Comparison of ENCODE assay signal across 25 cellular contexts in the genomic region with DNA sequence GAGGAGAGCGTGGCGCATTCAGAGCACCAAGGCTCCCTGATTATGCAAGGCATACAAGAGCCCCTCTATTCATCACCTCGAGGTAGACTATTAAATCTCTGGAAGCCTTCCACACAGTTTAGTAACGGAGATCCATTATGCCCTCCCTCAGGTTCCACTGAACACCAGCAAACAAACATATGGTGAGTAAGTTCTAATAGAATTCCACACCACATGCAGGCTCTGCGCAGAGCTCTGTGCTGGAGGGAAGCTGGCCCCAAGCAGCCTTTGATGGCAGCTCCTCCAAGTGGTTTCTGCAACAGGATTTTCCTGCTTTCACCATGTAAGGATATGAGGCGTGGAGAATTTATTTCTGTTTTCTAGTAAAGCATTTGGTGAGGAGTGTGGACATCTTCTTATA.
DNase-seq lines count a peak whose midpoint lies in the region; ATAC-seq and TF ChIP-seq lines count a peak whose summit lies in the region.
"Had no signal": no experiment of that assay in that cellular context is flagged by ENCODE, and none has a peak within 500 bp of the region (broad histone marks: within the 10 kb centered on the region; RNA-seq: fewer than 3 reads in every experiment).

No MANE protein-coding gene starts in this region.

- H3K36me3 ChIP-seq in hepatocyte (replicated peaks; ENCODE audit: insufficient read depth, low read depth) = no peaks in the 10 kb centered on the region
- H3K36me3 ChIP-seq: brain microvascular endothelial cell, MG63 had no signal

- no peaks in the 10 kb centered on the region for H3K9me2 ChIP-seq in hepatocyte (replicated peaks; ENCODE audit: insufficient read depth)

- H3K9me3 ChIP-seq in hepatocyte (ENCODE audit: low read depth) = no peaks in the 10 kb centered on the region

- no peak overlapping the region for H2AFZ ChIP-seq in hepatocyte
- H2AFZ ChIP-seq: parathyroid adenoma had no signal

- ATAC-seq in GM21390 (IDR thresholded peaks at IDR 0.05; ENCODE audit: unreplicated experiment) = no peak
- ATAC-seq in GM21717 (IDR thresholded peaks at IDR 0.05; ENCODE audit: unreplicated experiment) = no peak
- ATAC-seq: SK-N-SH treated with all-trans-retinoic acid at 6 μM for 48 hours, WTC11 had no signal

- peaks cover 3 to 9% (median 6%) of the 10 kb centered on the region in 7 donors for H3K9me3 Mint-ChIP-seq in CD14-positive monocyte
- H3K9me3 Mint-ChIP-seq: activated T-helper 2 cell treated with anti-CD3 and anti-CD28 coated beads, Interferon-gamma antibody, Interleukin-2, Interleukin-4, amounts not matched to agents 10 μg/mL and 5 μg/mL and 100 μg/mL, durations not matched to agents 14 hours and 24 hours and 36 hours; immature natural killer cell had no signal

- H4K20me1 ChIP-seq in hepatocyte (ENCODE audit: insufficient read depth, poor library complexity, severe bottlenecking) = no peaks in the 10 kb centered on the region

- no peaks in the 10 kb centered on the region for H3K4me1 Mint-ChIP-seq in CD14-positive monocyte
- H3K4me1 Mint-ChIP-seq: CD8-positive, alpha-beta memory T cell had no signal

- intact Hi-C loops in CD14-positive monocyte (cut with micrococcal nuclease) = no loop called here

- no peak overlapping the region for H3K4me3 ChIP-seq in hepatocyte
- H3K4me3 ChIP-seq: coronary artery, MG63 had no signal

- H3K27ac Mint-ChIP-seq in CD14-positive monocyte = no peak overlapping the region
- H3K27ac Mint-ChIP-seq: activated naive CD8-positive, alpha-beta T cell; activated T-helper 2 cell treated with anti-CD3 and anti-CD28 coated beads, Interferon-gamma antibody, Interleukin-2, Interleukin-4, amounts not matched to agents 10 μg/mL and 5 μg/mL and 100 μg/mL, durations not matched to agents 14 hours and 24 hours and 36 hours; CD8-positive, alpha-beta memory T cell; immature natural killer cell; T-helper 2 cell treated with Interferon-gamma antibody and Interleukin-4, amounts not matched to agents 5 μg/mL and 100 μg/mL, for 36 hours; WTC11 had no signal

- DNase-seq in AG08396 (ENCODE audit: low spot score) (peak; percentile 51), HCEC 1CT (peak; percentile 80), astrocyte of the hippocampus (ENCODE audit: low read depth, low spot score) (peak; percentile 28), kidney tubule cell (ENCODE audit: low spot score) (peak; percentile 58), hepatocyte (ENCODE audit: low spot score) (no peak), CD14-positive monocyte (ENCODE audit: low spot score) (no peak)
- DNase-seq: activated CD4-positive, alpha-beta T cell treated with anti-CD3 and anti-CD28 coated beads, Interleukin-2, amount 50 U/mL, for 48 hours; activated CD8-positive, alpha-beta memory T cell treated with anti-CD3 and anti-CD28 coated beads, Interleukin-2, amount 50 U/mL, for 48 hours; brain microvascular endothelial cell; CD8-positive, alpha-beta memory T cell; DND-41; foreskin melanocyte; immature natural killer cell; MG63; NCI-H1417 treated with DMSO at 0.1 percent for 48 hours; NCI-H526 had no signal

- H3K79me2 ChIP-seq in hepatocyte = no peaks in the 10 kb centered on the region
- H3K79me2 ChIP-seq: parathyroid adenoma had no signal

- H3K4me2 ChIP-seq in hepatocyte = no peak overlapping the region

- WGBS in hepatocyte (ENCODE audit: low lambda C conversion rate, missing lambda C conversion rate) = 97% methylated on average over 6 of the region's 6 CpGs

- H3K4me3 Mint-ChIP-seq in CD14-positive monocyte = no peak overlapping the region
- H3K4me3 Mint-ChIP-seq: activated naive CD8-positive, alpha-beta T cell; CD8-positive, alpha-beta memory T cell; immature natural killer cell; T-helper 2 cell treated with Interferon-gamma antibody and Interleukin-4, amounts not matched to agents 5 μg/mL and 100 μg/mL, for 36 hours; WTC11 had no signal

- no peaks in the 10 kb centered on the region for H3K27me3 ChIP-seq in hepatocyte
- H3K27me3 ChIP-seq: brain microvascular endothelial cell, MG63 had no signal

- H3K36me3 Mint-ChIP-seq in CD14-positive monocyte = no peaks in the 10 kb centered on the region
- H3K36me3 Mint-ChIP-seq: activated naive CD8-positive, alpha-beta T cell; CD8-positive, alpha-beta memory T cell; WTC11 had no signal

- H3K4me1 ChIP-seq in hepatocyte (ENCODE audit: insufficient read depth) = no peaks in the 10 kb centered on the region
- H3K4me1 ChIP-seq: parathyroid adenoma had no signal

- peaks cover 0 to 4% (median 3%) of the 10 kb centered on the region in 3 donors for H3K27me3 Mint-ChIP-seq in CD14-positive monocyte (ENCODE audit: low read depth in 3 of 3)

- TF ChIP-seq CTCF in hepatocyte (IDR thresholded peaks at IDR 0.05; ENCODE audit: poor library complexity) = no peak
- TF ChIP-seq CTCF in CD14-positive monocyte (IDR thresholded peaks at IDR 0.05) = no peak

- no peak overlapping the region for H3K27ac ChIP-seq in hepatocyte
- H3K27ac ChIP-seq: brain microvascular endothelial cell, coronary artery, parathyroid adenoma had no signal

Comparison
In these comparisons a context has a peak if more than half of its experiments do, and no peak if none do; other contexts are left out.
1. DNase-seq: peak in AG08396 (single experiment), HCEC 1CT (single experiment), astrocyte of the hippocampus (single experiment) and kidney tubule cell (single experiment); none in hepatocyte (single experiment) and CD14-positive monocyte (single experiment).